In the genomic region with DNA sequence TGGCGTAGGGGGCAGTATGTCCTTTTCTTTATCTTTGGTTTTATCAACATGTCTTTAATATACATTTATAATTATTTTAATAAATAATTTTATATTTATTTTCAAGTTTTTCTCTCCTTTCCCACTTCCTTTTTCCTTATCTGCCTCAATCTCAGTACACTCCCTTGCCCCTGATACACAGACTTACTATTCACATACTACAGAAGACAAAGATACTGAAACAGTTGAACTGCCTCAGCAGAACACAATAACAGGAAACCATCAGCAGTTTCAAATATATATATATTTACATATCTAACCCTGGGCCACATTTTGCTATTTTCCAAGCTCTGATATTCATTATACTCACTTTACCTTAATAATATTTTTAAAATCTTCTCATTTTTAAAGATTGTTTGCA, we compare ENCODE assay signal across 11 cellular contexts. TPM values are rescaled to one million over a fixed set of nuclear protein-coding genes. Genes with fewer than 3 reads are reported as not detected.
A peak's percentile ranks its signal among the peaks of the same experiment; 100 is the strongest.
DNase-seq lines count a peak whose midpoint lies in the region; ATAC-seq lines count a peak whose summit lies in the region.
"Had no signal": no experiment of that assay in that cellular context is flagged by ENCODE, and none has a peak within 500 bp of the region (broad histone marks: within the 10 kb centered on the region; RNA-seq: fewer than 3 reads in every experiment).

No MANE protein-coding gene starts in this region.

- DNase-seq in activated CD8-positive, alpha-beta memory T cell treated with anti-CD3 and anti-CD28 coated beads, Interleukin-2, amount 10 ng/mL, durations not matched to agents 7 days and 5 days: no peak
- no peak for DNase-seq in activated CD8-positive, alpha-beta memory T cell treated with anti-CD3 and anti-CD28 coated beads, Interleukin-2, amount 50 U/mL, for 4 hours
- DNase-seq in immature natural killer cell (no peak), OCI-M2 (lab: John Stamatoyannopoulos, UW; ENCODE audit: unreplicated experiment) (no peak), SW480 (ENCODE audit: low spot score) (no peak)
- no peak for DNase-seq in central memory CD4-positive, alpha-beta T cell

- ATAC-seq in activated CD8-positive, alpha-beta memory T cell treated with anti-CD3 and anti-CD28 coated beads, Interleukin-2, amount 10 ng/mL, durations not matched to agents 7 days and 5 days: no peak
- ATAC-seq in GM21825 (IDR thresholded peaks at IDR 0.05; ENCODE audit: unreplicated experiment): peak; percentile 86
- peak; percentile 96 for ATAC-seq in HG03442 (IDR thresholded peaks at IDR 0.05; ENCODE audit: unreplicated experiment)
- ATAC-seq: A549, HepG2 had no signal

- no peaks in the 10 kb centered on the region for H3K9me3 Mint-ChIP-seq in activated CD8-positive, alpha-beta memory T cell treated with anti-CD3 and anti-CD28 coated beads, Interleukin-2, amount 10 ng/mL, durations not matched to agents 7 days and 5 days (ENCODE audit: low read depth)
- H3K9me3 Mint-ChIP-seq in immature natural killer cell: no peaks in the 10 kb centered on the region

- CTCF ChIA-PET in activated CD8-positive, alpha-beta memory T cell treated with anti-CD3 and anti-CD28 coated beads, Interleukin-2, amount 10 ng/mL, durations not matched to agents 7 days and 5 days (lab: Charles Lee): no interaction called here

- H3K36me3 Mint-ChIP-seq in activated CD8-positive, alpha-beta memory T cell treated with anti-CD3 and anti-CD28 coated beads, Interleukin-2, amount 10 ng/mL, durations not matched to agents 7 days and 5 days: peaks cover 41% of the 10 kb centered on the region
- peaks cover 18 to 41% (median 32%) of the 10 kb centered on the region in 3 donors for H3K36me3 Mint-ChIP-seq in immature natural killer cell

- peaks cover 8% of the 10 kb centered on the region for H3K4me1 Mint-ChIP-seq in activated CD8-positive, alpha-beta memory T cell treated with anti-CD3 and anti-CD28 coated beads, Interleukin-2, amount 10 ng/mL, durations not matched to agents 7 days and 5 days
- peaks cover 9 to 19% of the 10 kb centered on the region in 2 donors for H3K4me1 Mint-ChIP-seq in immature natural killer cell

- H3K4me3 Mint-ChIP-seq in activated CD8-positive, alpha-beta memory T cell treated with anti-CD3 and anti-CD28 coated beads, Interleukin-2, amount 10 ng/mL, durations not matched to agents 7 days and 5 days: no peak overlapping the region
- H3K4me3 Mint-ChIP-seq in immature natural killer cell: no peak overlapping the region
- H3K4me3 Mint-ChIP-seq: activated naive CD8-positive, alpha-beta T cell had no signal

- peak overlapping the region; percentile 72 for H3K27ac Mint-ChIP-seq in activated CD8-positive, alpha-beta memory T cell treated with anti-CD3 and anti-CD28 coated beads, Interleukin-2, amount 10 ng/mL, durations not matched to agents 7 days and 5 days
- H3K27ac Mint-ChIP-seq in immature natural killer cell: peak overlapping the region in 5 of 6 donors; percentile 12 to 77 (median 25)
- H3K27ac Mint-ChIP-seq: activated naive CD8-positive, alpha-beta T cell had no signal

- no peaks in the 10 kb centered on the region for H3K27me3 Mint-ChIP-seq in activated CD8-positive, alpha-beta memory T cell treated with anti-CD3 and anti-CD28 coated beads, Interleukin-2, amount 10 ng/mL, durations not matched to agents 7 days and 5 days
- H3K27me3 Mint-ChIP-seq in immature natural killer cell (ENCODE audit: low read depth in 3 of 3): no peaks in the 10 kb centered on the region
- H3K27me3 Mint-ChIP-seq: activated naive CD8-positive, alpha-beta T cell had no signal

RNA-seq across cellular contexts. Expression of a gene that starts 19.8 kb away (rescaled TPM):
- total RNA-seq in activated CD8-positive, alpha-beta memory T cell treated with anti-CD3 and anti-CD28 coated beads, Interleukin-2, amount 10 ng/mL, durations not matched to agents 7 days and 5 days: 10 to 100 TPM; 25.8 to 34.2 TPM
- polyA plus RNA-seq in immature natural killer cell: 10 to 100 TPM; 12.7 to 24.4 (median 21.6) TPM
